Comparison of ENCODE assay signal across 1 cellular context in the genomic region with DNA sequence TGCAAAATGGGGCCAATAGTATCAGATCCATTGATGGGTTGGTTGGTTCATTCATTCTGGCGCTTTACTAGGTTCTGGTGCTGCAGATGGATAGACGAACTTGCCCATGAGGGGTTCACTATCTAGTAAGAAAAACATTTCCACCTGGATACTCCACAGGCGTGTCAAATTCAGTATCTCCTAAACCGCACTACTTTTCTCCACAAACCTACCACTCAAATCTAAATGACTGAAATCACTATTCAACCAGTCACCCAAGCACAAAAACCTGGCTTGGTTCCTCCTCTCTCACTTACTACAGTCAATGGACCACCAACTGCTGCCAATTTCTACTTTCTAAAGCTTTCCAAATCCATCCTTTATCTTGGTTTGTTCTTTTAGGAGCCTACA.
TF ChIP-seq lines count a peak whose summit lies in the region.

No MANE protein-coding gene starts in this region.

TF ChIP-seq in HepG2, 621 proteins besides CTCF, POLR2A, EP300 and RAD21 (continued from another document):
- TF ChIP-seq AFF4 (CRISPR knock-in tag; IDR thresholded peaks at IDR 0.05) (0 out of 2 replicates have a peak, but pooled peaks have one; percentile 12), ZNF746 (CRISPR knock-in tag; IDR thresholded peaks at IDR 0.05) (no peak), AHR (CRISPR knock-in tag; IDR thresholded peaks at IDR 0.05) (no peak)
